In the genomic region with DNA sequence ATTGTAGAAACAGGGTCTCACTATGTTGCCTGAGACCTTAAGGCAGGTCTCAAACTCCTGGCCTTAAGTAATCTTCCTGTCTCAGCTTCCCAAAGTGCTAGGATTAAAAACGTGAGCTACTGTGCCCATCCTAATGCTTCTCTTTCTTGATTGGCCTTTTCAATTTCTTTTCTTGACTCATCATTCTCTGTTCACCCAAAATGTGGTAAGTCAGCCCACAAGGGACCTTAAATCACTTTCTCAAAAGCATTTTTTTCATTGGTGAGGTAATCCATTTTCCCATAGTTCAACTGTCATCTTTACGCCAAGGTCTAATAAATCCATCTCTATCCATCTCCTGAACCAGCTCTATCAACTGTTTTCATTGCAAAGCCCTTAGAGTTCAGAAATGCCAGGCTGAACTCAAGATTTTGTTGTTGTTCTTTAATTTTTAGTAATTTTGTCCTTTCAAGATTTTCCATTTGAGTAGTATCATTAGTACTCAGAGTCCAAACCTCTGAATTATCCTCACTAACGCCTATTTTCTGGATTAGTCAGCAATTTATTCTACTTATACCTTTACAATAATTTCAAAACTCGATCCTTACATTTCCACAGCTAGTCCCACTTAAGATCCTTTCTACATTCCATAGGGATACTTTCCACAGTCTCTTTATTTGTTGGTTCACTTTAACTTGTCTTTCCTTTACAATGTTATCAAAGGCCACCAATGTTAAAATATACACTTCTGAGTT, we compare ENCODE assay signal across 27 cellular contexts.
"Had no signal": no experiment of that assay in that cellular context is flagged by ENCODE, and none has a peak within 500 bp of the region (broad histone marks: within the 10 kb centered on the region; RNA-seq: fewer than 3 reads in every experiment).

No MANE protein-coding gene starts in this region.

- H3K4me3 Mint-ChIP-seq: brain; natural killer cell treated with Interleukin-12 subunit alpha and Interleukin-12 subunit beta and Interleukin-15 and Interleukin-18, amount 100 ng/mL, for 72 hours; WTC11 had no signal

- H3K36me3 Mint-ChIP-seq: brain; natural killer cell treated with Interleukin-12 subunit alpha and Interleukin-12 subunit beta and Interleukin-15 and Interleukin-18, amount 100 ng/mL, for 72 hours; WTC11 had no signal

- H3K36me3 ChIP-seq: adrenal gland, ascending aorta, cardiac muscle cell, colonic mucosa, left ventricle myocardium inferior, right atrium auricular region, thoracic aorta had no signal

- H3K9me3 ChIP-seq: ascending aorta, colonic mucosa, gastrocnemius medialis, left ventricle myocardium inferior, right atrium auricular region, SK-N-SH, thoracic aorta had no signal

- H3K4me3 ChIP-seq: adrenal gland, ascending aorta, cardiac muscle cell, colonic mucosa, gastrocnemius medialis, hepatocyte, left ventricle myocardium inferior, lung, right atrium auricular region, thoracic aorta had no signal

- H3K4me1 ChIP-seq: adrenal gland, ascending aorta, colonic mucosa, gastrocnemius medialis, left ventricle myocardium inferior, right atrium auricular region had no signal

- H3K27ac ChIP-seq: adrenal gland, ascending aorta, cardiac muscle cell, colonic mucosa, gastrocnemius medialis, hepatocyte, left ventricle myocardium inferior, right atrium auricular region, thoracic aorta had no signal

- H3K27ac Mint-ChIP-seq: brain; natural killer cell treated with Interleukin-12 subunit alpha and Interleukin-12 subunit beta and Interleukin-15 and Interleukin-18, amount 100 ng/mL, for 72 hours; WTC11 had no signal

- H3K4me2 ChIP-seq: hepatocyte, SK-N-SH had no signal

- FAIRE-seq: urothelium cell line had no signal

- H2AFZ ChIP-seq: hepatocyte had no signal

- H3K27me3 ChIP-seq: adrenal gland, ascending aorta, cardiac muscle cell, colonic mucosa, gastrocnemius medialis, hepatocyte, right atrium auricular region had no signal

- H3K27me3 Mint-ChIP-seq: natural killer cell treated with Interleukin-12 subunit alpha and Interleukin-12 subunit beta and Interleukin-15 and Interleukin-18, amount 100 ng/mL, for 72 hours had no signal

- H3K9ac ChIP-seq: SK-N-SH had no signal

- H3K79me2 ChIP-seq: hepatocyte had no signal

- H3K9me3 Mint-ChIP-seq: activated naive CD4-positive, alpha-beta T cell treated with anti-CD3 and anti-CD28 coated beads, Interleukin-2, amount 50 U/mL, for 72 hours; brain; natural killer cell treated with Interleukin-12 subunit alpha and Interleukin-12 subunit beta and Interleukin-15 and Interleukin-18, amount 100 ng/mL, for 72 hours; WTC11 had no signal

- DNase-seq: activated CD4-positive, alpha-beta T cell treated with anti-CD3 and anti-CD28 coated beads for 1 hour; activated CD8-positive, alpha-beta memory T cell treated with anti-CD3 and anti-CD28 coated beads, Interleukin-2, amount 50 U/mL, for 48 hours; activated gamma-delta T cell treated with Interleukin-2 at 50 U/mL for 16 hours; adrenal gland; cerebellar nuclear complex; colonic mucosa; effector CD8-positive, alpha-beta T cell; gastrocnemius medialis; islet precursor cell; left ventricle myocardium inferior; mesendoderm; SK-N-SH; stimulated activated CD4-positive, alpha-beta T cell treated with anti-CD3 and anti-CD28 coated beads, Interleukin-15, amount 100 ng/mL, for 24 hours; stimulated activated naive CD4-positive, alpha-beta T cell treated with Interleukin-2 at 50 U/mL for 16 hours; SW 1271; trophoblast cell had no signal

- ATAC-seq: gastrocnemius medialis; natural killer cell treated with Interleukin-12 subunit alpha and Interleukin-12 subunit beta and Interleukin-15 and Interleukin-18, amount 100 ng/mL, for 72 hours; WTC11 had no signal
